ENCODE assay signal across 1 cellular context in the genomic region with DNA sequence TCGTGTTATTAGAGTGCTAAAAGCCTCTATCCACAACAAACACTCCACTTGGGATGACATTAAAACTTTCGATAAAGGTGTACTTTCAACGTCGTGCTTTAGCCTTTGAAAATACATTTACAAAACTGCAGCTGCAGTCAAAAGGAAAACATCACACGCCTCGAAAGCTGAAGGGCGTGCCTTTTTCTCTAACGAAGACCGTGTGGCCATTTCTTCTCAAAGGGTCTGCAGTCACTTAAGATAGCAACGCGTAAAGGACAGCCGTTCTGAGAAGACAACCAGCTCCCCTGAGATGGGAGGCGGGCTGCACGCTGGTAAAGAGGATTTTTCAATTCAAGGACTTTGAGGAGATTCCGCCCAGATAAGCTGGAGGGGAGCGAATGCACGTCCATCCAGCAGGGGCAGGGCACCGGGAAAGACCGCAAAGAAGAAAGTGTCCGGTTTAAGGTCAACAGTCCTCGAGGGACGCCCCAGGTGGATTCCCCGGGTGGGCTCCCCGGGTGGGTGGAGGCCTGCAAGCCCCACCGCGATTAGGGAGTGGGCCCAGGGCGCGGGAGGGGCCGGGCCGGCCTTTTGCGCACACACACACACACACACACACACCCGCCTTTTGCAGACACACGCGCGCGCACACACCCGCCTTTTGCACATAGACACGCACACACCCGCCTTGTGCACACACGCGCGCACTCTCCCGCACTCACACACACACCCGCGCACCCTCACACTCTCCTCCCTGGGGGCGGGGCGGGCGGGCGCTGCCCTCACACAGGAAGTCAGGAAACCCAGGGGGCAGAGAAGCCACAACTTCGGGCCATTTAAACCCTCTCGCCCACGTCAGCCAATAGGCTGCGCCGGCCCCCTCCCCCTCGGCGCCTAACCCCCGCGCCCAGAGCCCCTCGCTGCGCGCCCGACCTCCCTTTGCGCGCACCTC.
TF ChIP-seq lines count a peak whose summit lies in the region.

No MANE protein-coding gene starts in this region.

TF ChIP-seq in GM12878, 131 proteins besides CTCF, POLR2A, EP300 and RAD21 (continued from another document):
- TF ChIP-seq, protein P1, sequence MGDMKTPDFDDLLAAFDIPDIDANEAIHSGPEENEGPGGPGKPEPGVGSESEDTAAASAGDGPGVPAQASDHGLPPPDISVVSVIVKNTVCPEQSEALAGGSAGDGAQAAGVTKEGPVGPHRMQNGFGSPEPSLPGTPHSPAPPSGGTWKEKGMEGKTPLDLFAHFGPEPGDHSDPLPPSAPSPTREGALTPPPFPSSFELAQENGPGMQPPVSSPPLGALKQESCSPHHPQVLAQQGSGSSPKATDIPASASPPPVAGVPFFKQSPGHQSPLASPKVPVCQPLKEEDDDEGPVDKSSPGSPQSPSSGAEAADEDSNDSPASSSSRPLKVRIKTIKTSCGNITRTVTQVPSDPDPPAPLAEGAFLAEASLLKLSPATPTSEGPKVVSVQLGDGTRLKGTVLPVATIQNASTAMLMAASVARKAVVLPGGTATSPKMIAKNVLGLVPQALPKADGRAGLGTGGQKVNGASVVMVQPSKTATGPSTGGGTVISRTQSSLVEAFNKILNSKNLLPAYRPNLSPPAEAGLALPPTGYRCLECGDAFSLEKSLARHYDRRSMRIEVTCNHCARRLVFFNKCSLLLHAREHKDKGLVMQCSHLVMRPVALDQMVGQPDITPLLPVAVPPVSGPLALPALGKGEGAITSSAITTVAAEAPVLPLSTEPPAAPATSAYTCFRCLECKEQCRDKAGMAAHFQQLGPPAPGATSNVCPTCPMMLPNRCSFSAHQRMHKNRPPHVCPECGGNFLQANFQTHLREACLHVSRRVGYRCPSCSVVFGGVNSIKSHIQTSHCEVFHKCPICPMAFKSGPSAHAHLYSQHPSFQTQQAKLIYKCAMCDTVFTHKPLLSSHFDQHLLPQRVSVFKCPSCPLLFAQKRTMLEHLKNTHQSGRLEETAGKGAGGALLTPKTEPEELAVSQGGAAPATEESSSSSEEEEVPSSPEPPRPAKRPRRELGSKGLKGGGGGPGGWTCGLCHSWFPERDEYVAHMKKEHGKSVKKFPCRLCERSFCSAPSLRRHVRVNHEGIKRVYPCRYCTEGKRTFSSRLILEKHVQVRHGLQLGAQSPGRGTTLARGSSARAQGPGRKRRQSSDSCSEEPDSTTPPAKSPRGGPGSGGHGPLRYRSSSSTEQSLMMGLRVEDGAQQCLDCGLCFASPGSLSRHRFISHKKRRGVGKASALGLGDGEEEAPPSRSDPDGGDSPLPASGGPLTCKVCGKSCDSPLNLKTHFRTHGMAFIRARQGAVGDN (IDR thresholded peaks at IDR 0.05) = no peak
- TF ChIP-seq, protein P2, sequence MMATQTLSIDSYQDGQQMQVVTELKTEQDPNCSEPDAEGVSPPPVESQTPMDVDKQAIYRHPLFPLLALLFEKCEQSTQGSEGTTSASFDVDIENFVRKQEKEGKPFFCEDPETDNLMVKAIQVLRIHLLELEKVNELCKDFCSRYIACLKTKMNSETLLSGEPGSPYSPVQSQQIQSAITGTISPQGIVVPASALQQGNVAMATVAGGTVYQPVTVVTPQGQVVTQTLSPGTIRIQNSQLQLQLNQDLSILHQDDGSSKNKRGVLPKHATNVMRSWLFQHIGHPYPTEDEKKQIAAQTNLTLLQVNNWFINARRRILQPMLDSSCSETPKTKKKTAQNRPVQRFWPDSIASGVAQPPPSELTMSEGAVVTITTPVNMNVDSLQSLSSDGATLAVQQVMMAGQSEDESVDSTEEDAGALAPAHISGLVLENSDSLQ (IDR thresholded peaks at IDR 0.05) = no peak
- TF ChIP-seq, protein P3, sequence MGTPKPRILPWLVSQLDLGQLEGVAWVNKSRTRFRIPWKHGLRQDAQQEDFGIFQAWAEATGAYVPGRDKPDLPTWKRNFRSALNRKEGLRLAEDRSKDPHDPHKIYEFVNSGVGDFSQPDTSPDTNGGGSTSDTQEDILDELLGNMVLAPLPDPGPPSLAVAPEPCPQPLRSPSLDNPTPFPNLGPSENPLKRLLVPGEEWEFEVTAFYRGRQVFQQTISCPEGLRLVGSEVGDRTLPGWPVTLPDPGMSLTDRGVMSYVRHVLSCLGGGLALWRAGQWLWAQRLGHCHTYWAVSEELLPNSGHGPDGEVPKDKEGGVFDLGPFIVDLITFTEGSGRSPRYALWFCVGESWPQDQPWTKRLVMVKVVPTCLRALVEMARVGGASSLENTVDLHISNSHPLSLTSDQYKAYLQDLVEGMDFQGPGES (IDR thresholded peaks at IDR 0.05) = no peak
- TF ChIP-seq HDGF (IDR thresholded peaks at IDR 0.05) (no peak), MXI1 (IDR thresholded peaks at IDR 0.05; ENCODE audit: low read depth, low read length) (no peak; the same call in 1 of the 2 replicates), HDAC6 (IDR thresholded peaks at IDR 0.05; ENCODE audit: unreplicated experiment) (no peak), PML (IDR thresholded peaks at IDR 0.05; ENCODE audit: low read length) (no peak), MTA3 (IDR thresholded peaks at IDR 0.05; ENCODE audit: borderline replicate concordance, low read length) (no peak), SREBF2 (IDR thresholded peaks at IDR 0.05; ENCODE audit: low read length) (no peak), MTA2 (IDR thresholded peaks at IDR 0.05; ENCODE audit: low read depth) (peak; percentile 38; the same call in 1 of the 2 replicates), IKZF2 (IDR thresholded peaks at IDR 0.05) (peak; percentile 38 to 62; a peak in 3 of 4 replicates), JUNB (IDR thresholded peaks at IDR 0.05) (no peak), CBFB (IDR thresholded peaks at IDR 0.05; ENCODE audit: low read depth) (peak; percentile 21; the same call in 1 of the 2 replicates), ZZZ3 (IDR thresholded peaks at IDR 0.05; ENCODE audit: control insufficient read depth, insufficient read length, low read depth) (no peak), JUND (IDR thresholded peaks at IDR 0.05; ENCODE audit: low read depth, low read length) (no peak), ZSCAN29 (IDR thresholded peaks at IDR 0.05) (no peak), NFYA (IDR thresholded peaks at IDR 0.05; ENCODE audit: borderline replicate concordance, low read depth, low read length) (no peak), SUPT20H (IDR thresholded peaks at IDR 0.05; ENCODE audit: borderline replicate concordance, control insufficient read depth, low read depth, low read length) (no peak), POLR2AphosphoS2 (IDR thresholded peaks at IDR 0.05; ENCODE audit: low read depth, low read length) (no peak), POU2F2 (IDR thresholded peaks at IDR 0.05; ENCODE audit: borderline replicate concordance, low read depth, low read length) (no peak), NR2C1 (IDR thresholded peaks at IDR 0.05) (no peak), FOXK2 (IDR thresholded peaks at IDR 0.05) (no peak)
- TF ChIP-seq, protein P4, sequence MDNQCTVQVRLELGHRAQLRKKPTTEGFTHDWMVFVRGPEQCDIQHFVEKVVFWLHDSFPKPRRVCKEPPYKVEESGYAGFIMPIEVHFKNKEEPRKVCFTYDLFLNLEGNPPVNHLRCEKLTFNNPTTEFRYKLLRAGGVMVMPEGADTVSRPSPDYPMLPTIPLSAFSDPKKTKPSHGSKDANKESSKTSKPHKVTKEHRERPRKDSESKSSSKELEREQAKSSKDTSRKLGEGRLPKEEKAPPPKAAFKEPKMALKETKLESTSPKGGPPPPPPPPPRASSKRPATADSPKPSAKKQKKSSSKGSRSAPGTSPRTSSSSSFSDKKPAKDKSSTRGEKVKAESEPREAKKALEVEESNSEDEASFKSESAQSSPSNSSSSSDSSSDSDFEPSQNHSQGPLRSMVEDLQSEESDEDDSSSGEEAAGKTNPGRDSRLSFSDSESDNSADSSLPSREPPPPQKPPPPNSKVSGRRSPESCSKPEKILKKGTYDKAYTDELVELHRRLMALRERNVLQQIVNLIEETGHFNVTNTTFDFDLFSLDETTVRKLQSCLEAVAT (IDR thresholded peaks at IDR 0.05) = peak; percentile 16; the same call in 1 of the 2 replicates
- TF ChIP-seq, protein P5, sequence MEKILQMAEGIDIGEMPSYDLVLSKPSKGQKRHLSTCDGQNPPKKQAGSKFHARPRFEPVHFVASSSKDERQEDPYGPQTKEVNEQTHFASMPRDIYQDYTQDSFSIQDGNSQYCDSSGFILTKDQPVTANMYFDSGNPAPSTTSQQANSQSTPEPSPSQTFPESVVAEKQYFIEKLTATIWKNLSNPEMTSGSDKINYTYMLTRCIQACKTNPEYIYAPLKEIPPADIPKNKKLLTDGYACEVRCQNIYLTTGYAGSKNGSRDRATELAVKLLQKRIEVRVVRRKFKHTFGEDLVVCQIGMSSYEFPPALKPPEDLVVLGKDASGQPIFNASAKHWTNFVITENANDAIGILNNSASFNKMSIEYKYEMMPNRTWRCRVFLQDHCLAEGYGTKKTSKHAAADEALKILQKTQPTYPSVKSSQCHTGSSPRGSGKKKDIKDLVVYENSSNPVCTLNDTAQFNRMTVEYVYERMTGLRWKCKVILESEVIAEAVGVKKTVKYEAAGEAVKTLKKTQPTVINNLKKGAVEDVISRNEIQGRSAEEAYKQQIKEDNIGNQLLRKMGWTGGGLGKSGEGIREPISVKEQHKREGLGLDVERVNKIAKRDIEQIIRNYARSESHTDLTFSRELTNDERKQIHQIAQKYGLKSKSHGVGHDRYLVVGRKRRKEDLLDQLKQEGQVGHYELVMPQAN (conservative IDR thresholded peaks at IDR 0.05) = no peak
- TF ChIP-seq, protein P6, sequence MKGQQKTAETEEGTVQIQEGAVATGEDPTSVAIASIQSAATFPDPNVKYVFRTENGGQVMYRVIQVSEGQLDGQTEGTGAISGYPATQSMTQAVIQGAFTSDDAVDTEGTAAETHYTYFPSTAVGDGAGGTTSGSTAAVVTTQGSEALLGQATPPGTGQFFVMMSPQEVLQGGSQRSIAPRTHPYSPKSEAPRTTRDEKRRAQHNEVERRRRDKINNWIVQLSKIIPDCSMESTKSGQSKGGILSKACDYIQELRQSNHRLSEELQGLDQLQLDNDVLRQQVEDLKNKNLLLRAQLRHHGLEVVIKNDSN (IDR thresholded peaks at IDR 0.05; ENCODE audit: borderline replicate concordance, extremely low read length, insufficient read depth, low read depth, low read length) = no peak
